31 cellular contexts compared by ENCODE assay signal in genomic region chr14:35351497-35351896, GRCh38. TPM values are rescaled to one million over a fixed set of nuclear protein-coding genes. Genes with fewer than 3 reads are reported as not detected.
DNase-seq lines count a peak whose midpoint lies in the region; ATAC-seq and TF ChIP-seq lines count a peak whose summit lies in the region.
"Had no signal": no experiment of that assay in that cellular context is flagged by ENCODE, and none has a peak within 500 bp of the region (broad histone marks: within the 10 kb centered on the region; RNA-seq: fewer than 3 reads in every experiment).

No MANE protein-coding gene starts in this region.

- 97 to 99% methylated on average over 3 of the region's 3 CpGs for WGBS in endodermal cell (ENCODE audit: insufficient coverage in 1 of 2, insufficient read length in 1 of 2), 2 experiments

- H3K27ac ChIP-seq in 22Rv1 (peak overlapping the region; percentile 84), C4-2B (peak overlapping the region; percentile 96), endodermal cell (ENCODE audit: low read depth, low read length) (no peak overlapping the region), neural progenitor cell (no peak overlapping the region)
- no peak overlapping the region for H3K27ac ChIP-seq in CD8-positive, alpha-beta T cell (ENCODE audit: low read depth, low read length)
- H3K27ac ChIP-seq: foreskin keratinocyte, pancreas, Peyer's patch, thyroid gland, uterus, WERI-Rb-1 had no signal

- H3K27me3 Mint-ChIP-seq in endodermal cell (ENCODE audit: insufficient read depth) = no peaks in the 10 kb centered on the region
- H3K27me3 Mint-ChIP-seq in neural progenitor cell (ENCODE audit: insufficient read depth, low read depth) = peaks cover 7% of the 10 kb centered on the region
- H3K27me3 Mint-ChIP-seq in CD8-positive, alpha-beta T cell (ENCODE audit: low read depth) = no peaks in the 10 kb centered on the region
- H3K27me3 Mint-ChIP-seq: activated naive CD8-positive, alpha-beta T cell treated with anti-CD3 and anti-CD28 coated beads for 36 hours; activated T-cell treated with anti-CD3 and anti-CD28 coated beads, Interleukin-2, amount 50 U/mL, for 24 hours had no signal

- no peak for ATAC-seq in CD8-positive, alpha-beta T cell
- ATAC-seq: foreskin keratinocyte had no signal

- H3F3A ChIP-seq in neural progenitor cell (ENCODE audit: low read depth) = no peaks in the 10 kb centered on the region

- H3K79me2 ChIP-seq in neural progenitor cell (ENCODE audit: low read depth) = no peaks in the 10 kb centered on the region

- CTCF ChIA-PET in CD8-positive, alpha-beta T cell (lab: Charles Lee) = interaction anchor here (1.3 kb wide), 1 partner anchor 50 kb away, joined by 3 read pairs; no protein-coding TSS in a partner anchor

- no peaks in the 10 kb centered on the region for H3K9me3 Mint-ChIP-seq in endodermal cell
- H3K9me3 Mint-ChIP-seq in neural progenitor cell = no peaks in the 10 kb centered on the region
- H3K9me3 Mint-ChIP-seq in CD8-positive, alpha-beta T cell = no peaks in the 10 kb centered on the region
- H3K9me3 Mint-ChIP-seq: activated CD4-positive, alpha-beta T cell treated with anti-CD3 and anti-CD28 coated beads, Interleukin-2, amount 10 ng/mL, durations not matched to agents 24 days and 14 days; activated naive CD8-positive, alpha-beta T cell treated with anti-CD3 and anti-CD28 coated beads for 36 hours; activated T-cell treated with anti-CD3 and anti-CD28 coated beads, Interleukin-2, amount 50 U/mL, for 24 hours; naive thymus-derived CD4-positive, alpha-beta T cell had no signal

- no peaks in the 10 kb centered on the region for H4K20me1 ChIP-seq in neural progenitor cell (ENCODE audit: low read depth)

- TF ChIP-seq CTCF in 22Rv1 (IDR thresholded peaks at IDR 0.05) (no peak), C4-2B (conservative IDR thresholded peaks at IDR 0.05) (no peak), endodermal cell (conservative IDR thresholded peaks at IDR 0.05) (no peak), neural progenitor cell (IDR thresholded peaks at IDR 0.05) (no peak)
- TF ChIP-seq CTCF in CD8-positive, alpha-beta T cell (IDR thresholded peaks at IDR 0.05) = no peak

- intact Hi-C loops in CD8-positive, alpha-beta T cell (cut with DNase I, micrococcal nuclease) = no loop called here

- H3K4me2 ChIP-seq in neural progenitor cell = no peak overlapping the region

- no peak overlapping the region for H3K4me3 Mint-ChIP-seq in endodermal cell
- no peak overlapping the region for H3K4me3 Mint-ChIP-seq in neural progenitor cell
- H3K4me3 Mint-ChIP-seq in CD8-positive, alpha-beta T cell = no peak overlapping the region
- H3K4me3 Mint-ChIP-seq: activated CD4-positive, alpha-beta T cell treated with anti-CD3 and anti-CD28 coated beads, Interleukin-2, amount 10 ng/mL, durations not matched to agents 24 days and 14 days; activated naive CD8-positive, alpha-beta T cell treated with anti-CD3 and anti-CD28 coated beads for 36 hours; activated T-cell treated with anti-CD3 and anti-CD28 coated beads, Interleukin-2, amount 50 U/mL, for 24 hours had no signal

- H3K9me3 ChIP-seq in endodermal cell (ENCODE audit: control insufficient read depth, low read length) (no peaks in the 10 kb centered on the region), neural progenitor cell (ENCODE audit: low read depth) (no peaks in the 10 kb centered on the region)
- no peaks in the 10 kb centered on the region for H3K9me3 ChIP-seq in CD8-positive, alpha-beta T cell (ENCODE audit: low read length)
- H3K9me3 ChIP-seq: esophagus squamous epithelium, pancreas, Peyer's patch, stomach, thyroid gland, uterus had no signal

- H3K4me1 Mint-ChIP-seq in endodermal cell (peaks cover 44% of the 10 kb centered on the region), neural progenitor cell (peaks cover 46% of the 10 kb centered on the region)
- H3K4me1 Mint-ChIP-seq in CD8-positive, alpha-beta T cell (ENCODE audit: low read depth) = peaks cover 37% of the 10 kb centered on the region

- no peak overlapping the region for H3K9ac ChIP-seq in endodermal cell (ENCODE audit: extremely low read depth, low read length, poor library complexity, severe bottlenecking)
- no peak overlapping the region for H3K9ac ChIP-seq in neural progenitor cell

- H3K27ac Mint-ChIP-seq in endodermal cell (peak overlapping the region; percentile 32), neural progenitor cell (peak overlapping the region; percentile 40)
- H3K27ac Mint-ChIP-seq in CD8-positive, alpha-beta T cell = no peak overlapping the region
- H3K27ac Mint-ChIP-seq: activated CD4-positive, alpha-beta T cell treated with anti-CD3 and anti-CD28 coated beads, Interleukin-2, amount 10 ng/mL, durations not matched to agents 24 days and 14 days; activated naive CD8-positive, alpha-beta T cell treated with anti-CD3 and anti-CD28 coated beads for 36 hours; activated T-cell treated with anti-CD3 and anti-CD28 coated beads, Interleukin-2, amount 50 U/mL, for 24 hours had no signal

- no peak for DNase-seq in endodermal cell
- DNase-seq in neural progenitor cell (ENCODE audit: low spot score) = no peak
- no peak for DNase-seq in D341Med (ENCODE audit: low spot score)
- no peak for DNase-seq in CD8-positive, alpha-beta T cell
- DNase-seq in NCI-H345 (lab: John Stamatoyannopoulos, UW) = no peak
- DNase-seq: activated CD4-positive, alpha-beta T cell treated with anti-CD3 and anti-CD28 coated beads, Interleukin-2, amount 10 ng/mL, durations not matched to agents 24 days and 14 days; activated gamma-delta T cell; activated naive CD8-positive, alpha-beta T cell treated with anti-CD3 and anti-CD28 coated beads for 36 hours; activated T-cell treated with anti-CD3 and anti-CD28 coated beads, Interleukin-2, amount 50 U/mL, for 24 hours; central memory CD4-positive, alpha-beta T cell; COR-L47; esophagus squamous epithelium; foreskin keratinocyte; head of caudate nucleus; IMR-90; left ventricle myocardium superior; midbrain; naive thymus-derived CD4-positive, alpha-beta T cell; NCI-H146; NCI-H2107; Peyer's patch; stimulated activated CD4-positive, alpha-beta T cell treated with anti-CD3 and anti-CD28 coated beads, Interleukin-2, amount 100 ng/mL, for 24 hours; stomach; SW 1271; T-helper 9 cell; thyroid gland; uterus; WERI-Rb-1 had no signal

- POLR2A ChIA-PET in CD8-positive, alpha-beta T cell (lab: Charles Lee) = interaction anchor here (0.6 kb wide), 1 partner anchor 51 kb away, joined by 3 read pairs; no protein-coding TSS in a partner anchor

- H2AFZ ChIP-seq in neural progenitor cell (replicated peaks) = peak overlapping the region; percentile 90

- H3K4me1 ChIP-seq in endodermal cell (ENCODE audit: control insufficient read depth, insufficient read depth, low read length) = peaks cover 18% of the 10 kb centered on the region
- H3K4me1 ChIP-seq in neural progenitor cell = peaks cover 17% of the 10 kb centered on the region
- peaks cover 23% of the 10 kb centered on the region for H3K4me1 ChIP-seq in CD8-positive, alpha-beta T cell (ENCODE audit: insufficient read depth, low read length)
- H3K4me1 ChIP-seq: pancreas, uterus had no signal

- H3K36me3 Mint-ChIP-seq in endodermal cell (ENCODE audit: low read depth) = no peaks in the 10 kb centered on the region
- no peaks in the 10 kb centered on the region for H3K36me3 Mint-ChIP-seq in neural progenitor cell
- no peaks in the 10 kb centered on the region for H3K36me3 Mint-ChIP-seq in CD8-positive, alpha-beta T cell
- H3K36me3 Mint-ChIP-seq: activated naive CD8-positive, alpha-beta T cell treated with anti-CD3 and anti-CD28 coated beads for 36 hours; naive thymus-derived CD4-positive, alpha-beta T cell had no signal

- H3K36me3 ChIP-seq in endodermal cell (ENCODE audit: control insufficient read depth, insufficient read depth, low read length) (no peaks in the 10 kb centered on the region), neural progenitor cell (no peaks in the 10 kb centered on the region)
- no peaks in the 10 kb centered on the region for H3K36me3 ChIP-seq in CD8-positive, alpha-beta T cell (ENCODE audit: insufficient read depth, low read length)
- H3K36me3 ChIP-seq: esophagus squamous epithelium, pancreas, Peyer's patch, stomach, thyroid gland, uterus, WERI-Rb-1 had no signal

- H3K27me3 ChIP-seq in endodermal cell (ENCODE audit: control insufficient read depth, insufficient read depth, low read length, poor library complexity, severe bottlenecking) (no peaks in the 10 kb centered on the region), neural progenitor cell (no peaks in the 10 kb centered on the region)
- no peaks in the 10 kb centered on the region for H3K27me3 ChIP-seq in CD8-positive, alpha-beta T cell (ENCODE audit: insufficient read depth, low read length)
- H3K27me3 ChIP-seq: esophagus squamous epithelium, foreskin keratinocyte, pancreas, Peyer's patch, stomach, thyroid gland, uterus had no signal

- no peak overlapping the region for H3K4me3 ChIP-seq in endodermal cell (ENCODE audit: low read length)
- H3K4me3 ChIP-seq in neural progenitor cell = no peak overlapping the region
- H3K4me3 ChIP-seq in CD8-positive, alpha-beta T cell (ENCODE audit: low read depth, low read length) = no peak overlapping the region
- H3K4me3 ChIP-seq: esophagus squamous epithelium, pancreas, Peyer's patch, stomach, thyroid gland, uterus had no signal

RNA-seq across cellular contexts. Expression of gene NFKBIA, which starts 53.1 kb away (rescaled TPM):
- total RNA-seq in endodermal cell (100 to 1,000 TPM; 148 to 188 TPM), neural progenitor cell (ENCODE audit: low replicate concordance) (26.4 and 31.6 TPM in 2 replicates)
- 64.2 TPM for polyA plus RNA-seq in endodermal cell (2013, experiment 1 of 2)
- polyA plus RNA-seq in endodermal cell (2013, experiment 2 of 2) = 72.6 TPM
- 1,000 to 10,000 TPM; 1,097 to 1,133 TPM for total RNA-seq in CD8-positive, alpha-beta T cell

RNA-seq across cellular contexts. Expression of gene PSMA6, which starts 59.3 kb away (rescaled TPM):
- total RNA-seq in endodermal cell = 100 to 1,000 TPM; 263 to 277 TPM
- polyA plus RNA-seq in endodermal cell (2013, experiment 1 of 2) = 181 TPM
- polyA plus RNA-seq in endodermal cell (2013, experiment 2 of 2) = 184 TPM
- total RNA-seq in neural progenitor cell (ENCODE audit: low replicate concordance) = 241 and 344 TPM in 2 replicates
- 10 to 100 TPM; 72.3 to 78.9 TPM for total RNA-seq in CD8-positive, alpha-beta T cell

Comparison
In these comparisons a context has a peak if more than half of its experiments do, and no peak if none do; other contexts are left out.
1. H3K27ac ChIP-seq: peak in 22Rv1 (single experiment) and C4-2B (single experiment); none in endodermal cell (single experiment), neural progenitor cell (single experiment) and CD8-positive, alpha-beta T cell (single experiment).
2. RNA of gene NFKBIA, which starts 53.1 kb away (total RNA-seq): 1,097 to 1,133 TPM in CD8-positive, alpha-beta T cell; 148 to 188 TPM in endodermal cell and 26.4 to 31.6 TPM in neural progenitor cell; every median in the first group is over 4 times any median in the second.